10 cellular contexts compared by ENCODE assay signal in genomic region chr5:197031-197430, GRCh38. TPM values are rescaled to one million over a fixed set of nuclear protein-coding genes. Genes with fewer than 3 reads are reported as not detected.
"Had no signal": no experiment of that assay in that cellular context is flagged by ENCODE, and none has a peak within 500 bp of the region (broad histone marks: within the 10 kb centered on the region; RNA-seq: fewer than 3 reads in every experiment).

No MANE protein-coding gene starts in this region.

RNA-seq across cellular contexts. Expression of gene LRRC14B, which starts 5.7 kb away (rescaled TPM):
- total RNA-seq: activated CD8-positive, alpha-beta memory T cell treated with anti-CD3 and anti-CD28 coated beads for 36 hours; activated T-helper 1 cell treated with anti-CD3 and anti-CD28 coated beads, Interleukin-12 subunit alpha, Interleukin-12 subunit beta, Interleukin-2, Interleukin-4 antibody, amounts not matched to agents 30 ng/mL and 10 ng/mL and 1 ng/mL, durations not matched to agents 14 hours and 24 hours and 36 hours; aorta; esophagus squamous epithelium; gastroesophageal sphincter; left lobe of liver; natural killer cell treated with Interleukin-12 subunit alpha and Interleukin-12 subunit beta and Interleukin-15 and Interleukin-18, amount 100 ng/mL, for 72 hours; omental fat pad; pulmonary artery endothelial cell; tibial nerve had no signal
